Comparison of ENCODE assay signal across 8 cellular contexts in the genomic region with DNA sequence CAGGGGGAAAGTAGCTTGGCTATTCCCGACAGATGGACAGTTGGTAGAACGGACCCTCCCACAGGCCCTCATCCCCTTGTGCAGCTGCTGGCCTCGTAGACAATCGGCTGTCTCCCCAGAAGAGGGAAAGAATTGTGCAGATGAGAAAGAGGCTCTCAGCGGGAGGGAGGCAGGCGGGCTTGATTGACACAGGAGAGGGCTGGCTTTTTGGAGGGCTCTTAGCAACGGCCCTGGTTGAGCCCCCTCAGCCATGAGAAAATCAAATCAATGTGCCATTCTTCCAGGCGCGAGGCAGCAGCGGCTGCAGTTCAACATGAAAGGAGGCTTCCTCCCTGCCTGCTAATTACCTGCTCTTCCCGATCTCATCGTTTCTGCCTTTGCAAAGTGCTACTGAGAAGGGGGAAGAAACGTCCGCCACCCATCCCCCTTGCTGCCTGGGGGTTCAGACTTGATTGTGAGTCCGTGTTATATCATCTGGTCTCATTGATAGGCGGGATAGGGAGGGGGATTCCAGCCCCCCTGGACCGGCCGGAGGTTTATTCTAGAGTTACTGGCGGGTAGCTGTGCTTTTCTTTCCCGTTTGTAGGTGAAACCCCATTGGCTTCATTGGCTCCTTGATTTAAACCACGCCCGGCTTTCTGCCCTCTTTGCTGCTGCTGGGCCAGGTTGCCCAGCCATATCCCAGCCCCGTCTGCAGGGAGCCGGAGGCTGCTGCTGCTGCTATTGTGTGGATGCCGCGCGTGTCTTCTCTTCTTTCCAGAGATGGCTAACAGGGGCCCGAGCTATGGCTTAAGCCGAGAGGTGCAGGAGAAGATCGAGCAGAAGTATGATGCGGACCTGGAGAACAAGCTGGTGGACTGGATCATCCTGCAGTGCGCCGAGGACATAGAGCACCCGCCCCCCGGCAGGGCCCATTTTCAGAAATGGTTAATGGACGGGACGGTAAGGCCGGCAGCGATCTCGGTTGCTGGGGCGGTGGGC. TPM values are rescaled to one million over a fixed set of nuclear protein-coding genes. Genes with fewer than 3 reads are reported as not detected.
DNase-seq lines count a peak whose midpoint lies in the region; ATAC-seq and TF ChIP-seq lines count a peak whose summit lies in the region.

A gene (plus strand): TSS at position 262 of the 981 bp plus-strand sequence. CDS start 501 bp downstream, at position 763.

- H3K27ac ChIP-seq in CD4-positive, alpha-beta T cell (ENCODE audit: low read depth, low read length): no peak within 1 kb of the TSS
- H3K27ac ChIP-seq in GM23248: no peak within 1 kb of the TSS
- H3K27ac ChIP-seq in spleen: no peak within 1 kb of the TSS

- H3K4me2 ChIP-seq in GM23248 (ENCODE audit: unreplicated experiment): peak within 1 kb of the TSS; percentile 98

- intact Hi-C loops in CD4-positive, alpha-beta T cell (cut with DNase I, micrococcal nuclease): no loop called here
- intact Hi-C loops in spleen (cut with DNase I; ENCODE audit: low total_unique reads): loop anchor here (10.0 kb wide), 1 partner anchor 46 kb away; no protein-coding TSS in a partner anchor

- peak; percentile 72 for ATAC-seq in CD4-positive, alpha-beta T cell (ENCODE audit: poor library complexity)
- no peak for ATAC-seq in central memory CD8-positive, alpha-beta T cell (replicated peaks; ENCODE audit: extremely low read depth, poor library complexity, severe bottlenecking)
- no peak for ATAC-seq in GM21526 (IDR thresholded peaks at IDR 0.05; ENCODE audit: low FRiP score, unreplicated experiment)

- peaks cover 19% of the 10 kb centered on the region for H3K4me1 ChIP-seq in GM23248 (ENCODE audit: insufficient read depth)
- peaks cover 0 to 21% (median 14%) of the 10 kb centered on the region in 6 donors for H3K4me1 ChIP-seq in spleen

- no peak within 1 kb of the TSS for H3K27ac Mint-ChIP-seq in CD4-positive, alpha-beta T cell
- no peak within 1 kb of the TSS for H3K27ac Mint-ChIP-seq in central memory CD8-positive, alpha-beta T cell (ENCODE audit: low read depth)

- H3K27me3 Mint-ChIP-seq in CD4-positive, alpha-beta T cell: no peaks in the 10 kb centered on the region
- H3K27me3 Mint-ChIP-seq in central memory CD8-positive, alpha-beta T cell: no peaks in the 10 kb centered on the region

- no peaks in the 10 kb centered on the region for H3K9me3 ChIP-seq in CD4-positive, alpha-beta T cell (ENCODE audit: control insufficient read depth, low read length)
- H3K9me3 ChIP-seq in GM23248 (ENCODE audit: low read depth) (no peaks in the 10 kb centered on the region), spleen (no peaks in the 10 kb centered on the region)

- 13 to 20% methylated on average over 41 of the region's 41 CpGs for WGBS in GM23248 (ENCODE audit: low coverage in 1 of 2, low lambda C conversion rate in 2 of 2, missing lambda C conversion rate in 2 of 2), 2 experiments
- 10 to 21% (median 16%) methylated on average over 38 to 41 of the region's 41 CpGs for WGBS in spleen, 5 donors

- peak within 1 kb of the TSS; percentile 88 for H3K4me3 Mint-ChIP-seq in CD4-positive, alpha-beta T cell
- H3K4me3 Mint-ChIP-seq in central memory CD8-positive, alpha-beta T cell: peak within 1 kb of the TSS; percentile 39

- POLR2A ChIA-PET in CD4-positive, alpha-beta T cell (lab: Charles Lee): interaction anchor here (0.5 to 1.8 kb wide), 4 partner anchors 9 to 20 kb away, joined by 3 to 11 read pairs (median 4); a partner anchor contains a TSS

- peaks cover 15% of the 10 kb centered on the region for H3F3A ChIP-seq in GM23248 (ENCODE audit: insufficient read depth)

- H3K4me1 Mint-ChIP-seq in CD4-positive, alpha-beta T cell (ENCODE audit: low read depth): peaks cover 43% of the 10 kb centered on the region
- H3K4me1 Mint-ChIP-seq in central memory CD8-positive, alpha-beta T cell: peaks cover 19% of the 10 kb centered on the region

- H3K79me2 ChIP-seq in GM23248 (ENCODE audit: insufficient read depth): no peaks in the 10 kb centered on the region

- CTCF ChIA-PET in CD4-positive, alpha-beta T cell (lab: Charles Lee): interaction anchor here (1.4 kb wide), 2 partner anchors 9 to 10 kb away, joined by 4 read pairs; no protein-coding TSS in a partner anchor

- H3K9me3 Mint-ChIP-seq in CD4-positive, alpha-beta T cell: no peaks in the 10 kb centered on the region
- H3K9me3 Mint-ChIP-seq in central memory CD8-positive, alpha-beta T cell: no peaks in the 10 kb centered on the region

- H4K20me1 ChIP-seq in GM23248 (ENCODE audit: insufficient read depth): no peaks in the 10 kb centered on the region

- no peaks in the 10 kb centered on the region for H3K9me2 ChIP-seq in GM23248 (ENCODE audit: insufficient read depth)

- H3K4me3 ChIP-seq in GM23248 (peak within 1 kb of the TSS; percentile 75), spleen (peak within 1 kb of the TSS in 6 of 8 donors; percentile 1 to 58 (median 22))

- no peaks in the 10 kb centered on the region for H3K36me3 ChIP-seq in GM23248 (ENCODE audit: low read depth)
- H3K36me3 ChIP-seq in spleen: peaks cover 0 to under 1% (median 0%) of the 10 kb centered on the region in 6 donors

- no peak for TF ChIP-seq CTCF in CD4-positive, alpha-beta T cell (IDR thresholded peaks at IDR 0.05)
- no peak for TF ChIP-seq CTCF in spleen (IDR thresholded peaks at IDR 0.05 in 8 of 11, conservative IDR thresholded peaks at IDR 0.05 in 3 of 11)

- no peaks in the 10 kb centered on the region for H3K27me3 ChIP-seq in CD4-positive, alpha-beta T cell (ENCODE audit: control insufficient read depth, insufficient read depth, low read length)
- H3K27me3 ChIP-seq in GM23248 (replicated peaks; ENCODE audit: insufficient read depth) (no peaks in the 10 kb centered on the region), spleen (replicated peaks in 1 of 7) (peaks cover 0 to 28% (median 18%) of the 10 kb centered on the region in 7 donors)

- peak within 1 kb of the TSS; percentile 94 for H2AFZ ChIP-seq in GM23248

- TF ChIP-seq POLR2A in spleen (IDR thresholded peaks at IDR 0.05): no peak

- in situ Hi-C loops in GM23248 (cut with MboI): no loop called here

- peaks cover 15% of the 10 kb centered on the region for H3K36me3 Mint-ChIP-seq in CD4-positive, alpha-beta T cell (ENCODE audit: low read depth)
- no peaks in the 10 kb centered on the region for H3K36me3 Mint-ChIP-seq in central memory CD8-positive, alpha-beta T cell (ENCODE audit: insufficient read depth)

- H3K9ac ChIP-seq in GM23248: peak within 1 kb of the TSS; percentile 44

- DNase-seq in CD4-positive, alpha-beta T cell: no peak
- DNase-seq in GM23248 (peak; percentile 56), NCI-H510A treated with DMSO at 0.1 percent for 48 hours (lab: John Stamatoyannopoulos, UW) (peak; percentile 60), kidney glomerular epithelial cell (lab: John Stamatoyannopoulos, UW) (peak; percentile 62), spleen (no peak), DMS114 treated with DMSO at 0.1 percent for 48 hours (lab: John Stamatoyannopoulos, UW; ENCODE audit: unreplicated experiment) (no peak)
- no peak for DNase-seq in central memory CD8-positive, alpha-beta T cell (ENCODE audit: low spot score in 2 of 2)

RNA-seq across cellular contexts. Expression of the gene that starts here (rescaled TPM):
- under 1 TPM in 1 of 2 experiments, not detected in 1; 0.28 TPM for total RNA-seq in CD4-positive, alpha-beta T cell
- 1.3 TPM in 1 of 2 replicates, not detected in the other for total RNA-seq in GM23248 (2014; rRNA removed; shearing (Covaris generic))
- 0.48 and 0.61 TPM in 2 replicates for polyA plus RNA-seq in GM23248 (2016; fragmentation: Nextera tagmentation; extraction: Ambion mirVana)
- not detected for total RNA-seq in spleen
- polyA plus RNA-seq in spleen: not detected

Comparison
In these comparisons a context has a peak if more than half of its experiments do, and no peak if none do; other contexts are left out.
1. Peak in ATAC-seq in CD4-positive, alpha-beta T cell; RNA of the gene not detected or under 1 TPM.
2. DNase-seq: peak in GM23248 (single experiment), NCI-H510A treated with DMSO at 0.1 percent for 48 hours (single experiment) and kidney glomerular epithelial cell (single experiment); none in CD4-positive, alpha-beta T cell (0 of 10), central memory CD8-positive, alpha-beta T cell (0 of 2), spleen (single experiment) and DMS114 treated with DMSO at 0.1 percent for 48 hours (single experiment).